In genomic region chr3:70072180-70072579, GRCh38 we compare ENCODE assay signal across 15 cellular contexts.
DNase-seq lines count a peak whose midpoint lies in the region; ATAC-seq and TF ChIP-seq lines count a peak whose summit lies in the region.
"Had no signal": no experiment of that assay in that cellular context is flagged by ENCODE, and none has a peak within 500 bp of the region (broad histone marks: within the 10 kb centered on the region; RNA-seq: fewer than 3 reads in every experiment).

No MANE protein-coding gene starts in this region.

- H3K4me1 ChIP-seq in gastroesophageal sphincter: peaks cover 0 to 84% (median 18%) of the 10 kb centered on the region in 3 donors
- H3K4me1 ChIP-seq in tibial artery: peaks cover 0 to 83% (median 29%) of the 10 kb centered on the region in 4 donors
- H3K4me1 ChIP-seq: foreskin keratinocyte had no signal

- no peak for TF ChIP-seq POLR2A in gastroesophageal sphincter (IDR thresholded peaks at IDR 0.05)

- TF ChIP-seq EP300 in gastroesophageal sphincter (IDR thresholded peaks at IDR 0.05) (no peak), neural cell (conservative IDR thresholded peaks at IDR 0.05; ENCODE audit: poor library complexity, severe bottlenecking) (no peak)

- H2AFZ ChIP-seq in neural cell (ENCODE audit: low read depth, low read length): no peak overlapping the region

- H3K4me3 ChIP-seq in gastroesophageal sphincter (peak overlapping the region; percentile 26 to 27), neural cell (ENCODE audit: low read length) (peak overlapping the region; percentile 34), tibial artery (peak overlapping the region; percentile 38 to 41)
- H3K4me3 ChIP-seq: lung had no signal

- H3K79me2 ChIP-seq in neural cell (replicated peaks; ENCODE audit: insufficient read depth, low read length): no peaks in the 10 kb centered on the region

- no peaks in the 10 kb centered on the region for H3K9me2 ChIP-seq in neural cell (ENCODE audit: insufficient read depth, low read length)

- H3K27me3 ChIP-seq in gastroesophageal sphincter: no peaks in the 10 kb centered on the region
- no peaks in the 10 kb centered on the region for H3K27me3 ChIP-seq in neural cell (ENCODE audit: insufficient read depth, low read depth, low read length)
- H3K27me3 ChIP-seq in tibial artery: no peaks in the 10 kb centered on the region

- H3K9me3 ChIP-seq in gastroesophageal sphincter (no peaks in the 10 kb centered on the region), neural cell (ENCODE audit: low read length) (no peaks in the 10 kb centered on the region), tibial artery (no peaks in the 10 kb centered on the region)

- H3K36me3 ChIP-seq in gastroesophageal sphincter (no peaks in the 10 kb centered on the region), neural cell (ENCODE audit: insufficient read depth, low read length) (no peaks in the 10 kb centered on the region), tibial artery (no peaks in the 10 kb centered on the region)

- no peak for TF ChIP-seq RAD21 in neural cell (conservative IDR thresholded peaks at IDR 0.05)

- DNase-seq in astrocyte of the hippocampus (ENCODE audit: low read depth, low spot score) (peak; percentile 19), tibial artery (peak; percentile 29 to 70), SKM-1 (lab: John Stamatoyannopoulos, UW; ENCODE audit: unreplicated experiment) (no peak), inferior parietal cortex (ENCODE audit: extremely low spot score) (no peak)
- DNase-seq: activated naive CD8-positive, alpha-beta T cell treated with anti-CD3 and anti-CD28 coated beads, Interleukin-2, amount 10 ng/mL, durations not matched to agents 7 days and 5 days; CD4-positive, CD25-positive, alpha-beta regulatory T cell; dermis blood vessel endothelial cell; foreskin keratinocyte; MV-4-11; stimulated activated naive CD8-positive, alpha-beta T cell treated with anti-CD3 and anti-CD28 coated beads, Interleukin-15, Interleukin-2, amounts not matched to agents 100 U/mL and 50 U/mL, for 24 hours had no signal

- H3K27ac ChIP-seq in gastroesophageal sphincter: peak overlapping the region; percentile 68 to 98 (median 85)
- H3K27ac ChIP-seq in neural cell (ENCODE audit: low read length): no peak overlapping the region
- H3K27ac ChIP-seq in tibial artery: peak overlapping the region; percentile 84 to 89
- H3K27ac ChIP-seq: foreskin keratinocyte had no signal

- ATAC-seq in gastroesophageal sphincter: peak; percentile 81
- no peak for ATAC-seq in HG02588 (IDR thresholded peaks at IDR 0.05; ENCODE audit: unreplicated experiment)
- ATAC-seq: activated CD4-positive, CD25-positive, alpha-beta regulatory T cell treated with anti-CD3 and anti-CD28 coated beads, Interleukin-2, amount 50 U/mL, for 24 hours; foreskin keratinocyte; stimulated activated naive CD8-positive, alpha-beta T cell treated with anti-CD3 and anti-CD28 coated beads, Interleukin-15, Interleukin-2, amounts not matched to agents 100 U/mL and 50 U/mL, for 24 hours had no signal

- intact Hi-C loops in tibial artery (cut with DNase I; ENCODE audit: low total_unique reads): no loop called here

- no peaks in the 10 kb centered on the region for H4K20me1 ChIP-seq in neural cell (ENCODE audit: insufficient read depth)

- WGBS in gastroesophageal sphincter (ENCODE audit: low coverage in 1 of 2), 2 donors: 0% methylated on average over 8 to 9 of the region's 9 CpGs

- TF ChIP-seq CTCF in gastroesophageal sphincter (IDR thresholded peaks at IDR 0.05) (no peak), neural cell (IDR thresholded peaks at IDR 0.05; ENCODE audit: poor library complexity, severe bottlenecking) (no peak), tibial artery (IDR thresholded peaks at IDR 0.05) (no peak)

- H3K9ac ChIP-seq in neural cell (ENCODE audit: low read length): no peak overlapping the region

- no peak overlapping the region for H3K4me2 ChIP-seq in neural cell (ENCODE audit: low read length)

- no peaks in the 10 kb centered on the region for H3F3A ChIP-seq in neural cell (ENCODE audit: insufficient read depth, low read length, poor library complexity, severe bottlenecking)

TF ChIP-seq in neural cell, 6 proteins besides CTCF, POLR2A, EP300 and RAD21:
- no peak for TF ChIP-seq EZH2 (IDR thresholded peaks at IDR 0.05; ENCODE audit: borderline replicate concordance, insufficient read depth, low read length, poor library complexity, severe bottlenecking)
- no peak for TF ChIP-seq MXI1 (conservative IDR thresholded peaks at IDR 0.05; ENCODE audit: poor library complexity, severe bottlenecking)
- no peak for TF ChIP-seq POLR2AphosphoS5 (IDR thresholded peaks at IDR 0.05)
- TF ChIP-seq REST (IDR thresholded peaks at IDR 0.05; ENCODE audit: borderline replicate concordance): no peak

Comparison
In these comparisons a context has a peak if more than half of its experiments do, and no peak if none do; other contexts are left out.
1. DNase-seq: peak in astrocyte of the hippocampus (single experiment) and tibial artery (2 of 2); none in SKM-1 (single experiment) and inferior parietal cortex (single experiment).
2. Peak in every context shown above with its lines, with median percentiles within 50 percentile points of each other: H3K4me3 ChIP-seq.